1 cellular context compared by ENCODE assay signal in the genomic region with DNA sequence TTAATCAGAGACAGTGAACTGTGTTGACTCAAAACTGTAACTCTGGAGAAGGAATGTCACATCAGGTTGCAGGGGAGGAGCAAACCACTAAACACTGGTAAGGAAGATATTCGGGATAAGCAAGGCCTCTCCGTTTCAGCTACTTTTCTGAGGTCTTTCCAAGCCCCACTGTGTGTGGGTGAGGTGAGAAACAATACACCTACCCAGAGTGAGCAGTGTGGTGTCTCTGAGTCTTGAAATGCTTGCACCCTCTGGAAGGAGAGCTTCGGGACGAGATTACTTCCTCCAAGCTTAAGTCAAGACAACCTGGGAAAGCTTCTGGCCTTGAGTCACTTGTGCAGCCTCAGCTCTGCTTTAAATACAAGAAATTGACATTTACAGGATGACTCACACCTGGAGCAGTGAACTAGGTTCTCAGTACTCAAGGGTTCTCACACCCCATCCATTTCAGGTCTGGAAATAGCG.
A peak's percentile ranks its signal among the peaks of the same experiment; 100 is the strongest.
TF ChIP-seq lines count a peak whose summit lies in the region.

No MANE protein-coding gene starts in this region.

TF ChIP-seq in A549, 52 proteins besides CTCF, POLR2A, EP300 and RAD21:
- TF ChIP-seq, protein P1, sequence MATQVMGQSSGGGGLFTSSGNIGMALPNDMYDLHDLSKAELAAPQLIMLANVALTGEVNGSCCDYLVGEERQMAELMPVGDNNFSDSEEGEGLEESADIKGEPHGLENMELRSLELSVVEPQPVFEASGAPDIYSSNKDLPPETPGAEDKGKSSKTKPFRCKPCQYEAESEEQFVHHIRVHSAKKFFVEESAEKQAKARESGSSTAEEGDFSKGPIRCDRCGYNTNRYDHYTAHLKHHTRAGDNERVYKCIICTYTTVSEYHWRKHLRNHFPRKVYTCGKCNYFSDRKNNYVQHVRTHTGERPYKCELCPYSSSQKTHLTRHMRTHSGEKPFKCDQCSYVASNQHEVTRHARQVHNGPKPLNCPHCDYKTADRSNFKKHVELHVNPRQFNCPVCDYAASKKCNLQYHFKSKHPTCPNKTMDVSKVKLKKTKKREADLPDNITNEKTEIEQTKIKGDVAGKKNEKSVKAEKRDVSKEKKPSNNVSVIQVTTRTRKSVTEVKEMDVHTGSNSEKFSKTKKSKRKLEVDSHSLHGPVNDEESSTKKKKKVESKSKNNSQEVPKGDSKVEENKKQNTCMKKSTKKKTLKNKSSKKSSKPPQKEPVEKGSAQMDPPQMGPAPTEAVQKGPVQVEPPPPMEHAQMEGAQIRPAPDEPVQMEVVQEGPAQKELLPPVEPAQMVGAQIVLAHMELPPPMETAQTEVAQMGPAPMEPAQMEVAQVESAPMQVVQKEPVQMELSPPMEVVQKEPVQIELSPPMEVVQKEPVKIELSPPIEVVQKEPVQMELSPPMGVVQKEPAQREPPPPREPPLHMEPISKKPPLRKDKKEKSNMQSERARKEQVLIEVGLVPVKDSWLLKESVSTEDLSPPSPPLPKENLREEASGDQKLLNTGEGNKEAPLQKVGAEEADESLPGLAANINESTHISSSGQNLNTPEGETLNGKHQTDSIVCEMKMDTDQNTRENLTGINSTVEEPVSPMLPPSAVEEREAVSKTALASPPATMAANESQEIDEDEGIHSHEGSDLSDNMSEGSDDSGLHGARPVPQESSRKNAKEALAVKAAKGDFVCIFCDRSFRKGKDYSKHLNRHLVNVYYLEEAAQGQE (IDR thresholded peaks at IDR 0.05) = no peak
- TF ChIP-seq JUN (IDR thresholded peaks at IDR 0.05) = peak in 1 of 2 experiments; percentile 28; a peak in 1 of 5 replicates
- TF ChIP-seq, protein P2, sequence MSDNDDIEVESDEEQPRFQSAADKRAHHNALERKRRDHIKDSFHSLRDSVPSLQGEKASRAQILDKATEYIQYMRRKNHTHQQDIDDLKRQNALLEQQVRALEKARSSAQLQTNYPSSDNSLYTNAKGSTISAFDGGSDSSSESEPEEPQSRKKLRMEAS (IDR thresholded peaks at IDR 0.05) = peak; percentile 13; the same call in 1 of the 2 replicates
- TF ChIP-seq ZFP36 (IDR thresholded peaks at IDR 0.05; ENCODE audit: borderline replicate concordance, partially characterized antibody) = peak; percentile 1
- TF ChIP-seq MAFK (IDR thresholded peaks at IDR 0.05; ENCODE audit: partially characterized antibody) = peak; percentile 66
- TF ChIP-seq NPAS2 (CRISPR knock-in tag; IDR thresholded peaks at IDR 0.05; ENCODE audit: borderline replicate concordance) = no peak
- no peak for TF ChIP-seq CHD2 (IDR thresholded peaks at IDR 0.05; ENCODE audit: low read length, partially characterized antibody)
- TF ChIP-seq JUNB (IDR thresholded peaks at IDR 0.05) = peak; percentile 69
- no peak for TF ChIP-seq CBX2 (IDR thresholded peaks at IDR 0.05; ENCODE audit: borderline replicate concordance, low read depth)
- TF ChIP-seq GATA3 (IDR thresholded peaks at IDR 0.05; ENCODE audit: borderline replicate concordance) = peak; percentile 58; the same call in 1 of the 2 replicates
- 0 out of 2 replicates have a peak, but pooled peaks have one; percentile 9 for TF ChIP-seq BHLHE40 (IDR thresholded peaks at IDR 0.05; ENCODE audit: low read depth, low read length)
- peak; percentile 54 for TF ChIP-seq FOSL2 (IDR thresholded peaks at IDR 0.05)
- TF ChIP-seq FOSL2 (CRISPR knock-in tag; IDR thresholded peaks at IDR 0.05) = peak; percentile 94
